In the genomic region with DNA sequence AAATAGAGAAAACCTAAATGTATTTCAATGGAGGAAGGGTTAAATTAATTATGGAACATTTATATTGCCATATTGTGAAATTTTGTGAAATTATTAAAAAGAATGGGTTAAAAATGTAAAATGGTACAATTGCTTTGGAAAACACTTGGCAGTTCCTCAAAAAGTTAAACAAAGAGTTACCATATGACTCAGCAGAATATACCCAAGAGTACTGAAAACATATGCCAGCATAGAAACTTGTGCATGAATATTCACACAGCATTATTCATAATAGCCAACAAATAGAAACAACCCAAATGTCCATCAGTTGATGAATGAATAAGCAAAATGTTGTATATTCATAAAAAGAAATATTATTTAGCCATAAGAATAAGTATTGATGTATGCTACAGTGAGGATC, we compare ENCODE assay signal across 2 cellular contexts.
TF ChIP-seq lines count a peak whose summit lies in the region.

No MANE protein-coding gene starts in this region.

TF ChIP-seq in GM23338, 12 proteins besides CTCF, POLR2A, EP300 and RAD21 (continues in another document):
- TF ChIP-seq, protein P1, sequence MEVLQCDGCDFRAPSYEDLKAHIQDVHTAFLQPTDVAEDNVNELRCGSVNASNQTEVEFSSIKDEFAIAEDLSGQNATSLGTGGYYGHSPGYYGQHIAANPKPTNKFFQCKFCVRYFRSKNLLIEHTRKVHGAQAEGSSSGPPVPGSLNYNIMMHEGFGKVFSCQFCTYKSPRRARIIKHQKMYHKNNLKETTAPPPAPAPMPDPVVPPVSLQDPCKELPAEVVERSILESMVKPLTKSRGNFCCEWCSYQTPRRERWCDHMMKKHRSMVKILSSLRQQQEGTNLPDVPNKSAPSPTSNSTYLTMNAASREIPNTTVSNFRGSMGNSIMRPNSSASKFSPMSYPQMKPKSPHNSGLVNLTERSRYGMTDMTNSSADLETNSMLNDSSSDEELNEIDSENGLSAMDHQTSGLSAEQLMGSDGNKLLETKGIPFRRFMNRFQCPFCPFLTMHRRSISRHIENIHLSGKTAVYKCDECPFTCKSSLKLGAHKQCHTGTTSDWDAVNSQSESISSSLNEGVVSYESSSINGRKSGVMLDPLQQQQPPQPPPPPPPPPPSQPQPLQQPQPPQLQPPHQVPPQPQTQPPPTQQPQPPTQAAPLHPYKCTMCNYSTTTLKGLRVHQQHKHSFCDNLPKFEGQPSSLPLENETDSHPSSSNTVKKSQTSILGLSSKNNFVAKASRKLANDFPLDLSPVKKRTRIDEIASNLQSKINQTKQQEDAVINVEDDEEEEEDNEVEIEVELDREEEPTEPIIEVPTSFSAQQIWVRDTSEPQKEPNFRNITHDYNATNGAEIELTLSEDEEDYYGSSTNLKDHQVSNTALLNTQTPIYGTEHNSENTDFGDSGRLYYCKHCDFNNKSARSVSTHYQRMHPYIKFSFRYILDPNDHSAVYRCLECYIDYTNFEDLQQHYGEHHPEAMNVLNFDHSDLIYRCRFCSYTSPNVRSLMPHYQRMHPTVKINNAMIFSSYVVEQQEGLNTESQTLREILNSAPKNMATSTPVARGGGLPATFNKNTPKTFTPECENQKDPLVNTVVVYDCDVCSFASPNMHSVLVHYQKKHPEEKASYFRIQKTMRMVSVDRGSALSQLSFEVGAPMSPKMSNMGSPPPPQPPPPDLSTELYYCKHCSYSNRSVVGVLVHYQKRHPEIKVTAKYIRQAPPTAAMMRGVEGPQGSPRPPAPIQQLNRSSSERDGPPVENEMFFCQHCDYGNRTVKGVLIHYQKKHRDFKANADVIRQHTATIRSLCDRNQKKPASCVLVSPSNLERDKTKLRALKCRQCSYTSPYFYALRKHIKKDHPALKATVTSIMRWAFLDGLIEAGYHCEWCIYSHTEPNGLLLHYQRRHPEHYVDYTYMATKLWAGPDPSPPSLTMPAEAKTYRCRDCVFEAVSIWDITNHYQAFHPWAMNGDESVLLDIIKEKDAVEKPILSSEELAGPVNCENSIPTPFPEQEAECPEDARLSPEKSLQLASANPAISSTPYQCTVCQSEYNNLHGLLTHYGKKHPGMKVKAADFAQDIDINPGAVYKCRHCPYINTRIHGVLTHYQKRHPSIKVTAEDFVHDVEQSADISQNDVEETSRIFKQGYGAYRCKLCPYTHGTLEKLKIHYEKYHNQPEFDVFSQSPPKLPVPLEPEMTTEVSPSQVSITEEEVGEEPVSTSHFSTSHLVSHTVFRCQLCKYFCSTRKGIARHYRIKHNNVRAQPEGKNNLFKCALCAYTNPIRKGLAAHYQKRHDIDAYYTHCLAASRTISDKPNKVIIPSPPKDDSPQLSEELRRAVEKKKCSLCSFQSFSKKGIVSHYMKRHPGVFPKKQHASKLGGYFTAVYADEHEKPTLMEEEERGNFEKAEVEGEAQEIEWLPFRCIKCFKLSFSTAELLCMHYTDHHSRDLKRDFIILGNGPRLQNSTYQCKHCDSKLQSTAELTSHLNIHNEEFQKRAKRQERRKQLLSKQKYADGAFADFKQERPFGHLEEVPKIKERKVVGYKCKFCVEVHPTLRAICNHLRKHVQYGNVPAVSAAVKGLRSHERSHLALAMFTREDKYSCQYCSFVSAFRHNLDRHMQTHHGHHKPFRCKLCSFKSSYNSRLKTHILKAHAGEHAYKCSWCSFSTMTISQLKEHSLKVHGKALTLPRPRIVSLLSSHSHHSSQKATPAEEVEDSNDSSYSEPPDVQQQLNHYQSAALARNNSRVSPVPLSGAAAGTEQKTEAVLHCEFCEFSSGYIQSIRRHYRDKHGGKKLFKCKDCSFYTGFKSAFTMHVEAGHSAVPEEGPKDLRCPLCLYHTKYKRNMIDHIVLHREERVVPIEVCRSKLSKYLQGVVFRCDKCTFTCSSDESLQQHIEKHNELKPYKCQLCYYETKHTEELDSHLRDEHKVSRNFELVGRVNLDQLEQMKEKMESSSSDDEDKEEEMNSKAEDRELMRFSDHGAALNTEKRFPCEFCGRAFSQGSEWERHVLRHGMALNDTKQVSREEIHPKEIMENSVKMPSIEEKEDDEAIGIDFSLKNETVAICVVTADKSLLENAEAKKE (CRISPR knock-in tag; IDR thresholded peaks at IDR 0.05) = no peak
- TF ChIP-seq EZH2 (IDR thresholded peaks at IDR 0.05; ENCODE audit: low read depth, unreplicated experiment) (no peak), ZNF114 (CRISPR knock-in tag; IDR thresholded peaks at IDR 0.05) (no peak), NANOG (IDR thresholded peaks at IDR 0.05; ENCODE audit: borderline replicate concordance) (no peak), EZH2phosphoT487 (IDR thresholded peaks at IDR 0.05; ENCODE audit: unreplicated experiment) (no peak), JUNB (IDR thresholded peaks at IDR 0.05; ENCODE audit: unreplicated experiment) (no peak), ZNF331 (CRISPR knock-in tag; IDR thresholded peaks at IDR 0.05; ENCODE audit: low read depth) (no peak), STAT1 (IDR thresholded peaks at IDR 0.05; ENCODE audit: unreplicated experiment) (no peak)
- TF ChIP-seq, protein P2, sequence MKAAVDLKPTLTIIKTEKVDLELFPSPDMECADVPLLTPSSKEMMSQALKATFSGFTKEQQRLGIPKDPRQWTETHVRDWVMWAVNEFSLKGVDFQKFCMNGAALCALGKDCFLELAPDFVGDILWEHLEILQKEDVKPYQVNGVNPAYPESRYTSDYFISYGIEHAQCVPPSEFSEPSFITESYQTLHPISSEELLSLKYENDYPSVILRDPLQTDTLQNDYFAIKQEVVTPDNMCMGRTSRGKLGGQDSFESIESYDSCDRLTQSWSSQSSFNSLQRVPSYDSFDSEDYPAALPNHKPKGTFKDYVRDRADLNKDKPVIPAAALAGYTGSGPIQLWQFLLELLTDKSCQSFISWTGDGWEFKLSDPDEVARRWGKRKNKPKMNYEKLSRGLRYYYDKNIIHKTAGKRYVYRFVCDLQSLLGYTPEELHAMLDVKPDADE (IDR thresholded peaks at IDR 0.05) = no peak
- TF ChIP-seq, protein P3, sequence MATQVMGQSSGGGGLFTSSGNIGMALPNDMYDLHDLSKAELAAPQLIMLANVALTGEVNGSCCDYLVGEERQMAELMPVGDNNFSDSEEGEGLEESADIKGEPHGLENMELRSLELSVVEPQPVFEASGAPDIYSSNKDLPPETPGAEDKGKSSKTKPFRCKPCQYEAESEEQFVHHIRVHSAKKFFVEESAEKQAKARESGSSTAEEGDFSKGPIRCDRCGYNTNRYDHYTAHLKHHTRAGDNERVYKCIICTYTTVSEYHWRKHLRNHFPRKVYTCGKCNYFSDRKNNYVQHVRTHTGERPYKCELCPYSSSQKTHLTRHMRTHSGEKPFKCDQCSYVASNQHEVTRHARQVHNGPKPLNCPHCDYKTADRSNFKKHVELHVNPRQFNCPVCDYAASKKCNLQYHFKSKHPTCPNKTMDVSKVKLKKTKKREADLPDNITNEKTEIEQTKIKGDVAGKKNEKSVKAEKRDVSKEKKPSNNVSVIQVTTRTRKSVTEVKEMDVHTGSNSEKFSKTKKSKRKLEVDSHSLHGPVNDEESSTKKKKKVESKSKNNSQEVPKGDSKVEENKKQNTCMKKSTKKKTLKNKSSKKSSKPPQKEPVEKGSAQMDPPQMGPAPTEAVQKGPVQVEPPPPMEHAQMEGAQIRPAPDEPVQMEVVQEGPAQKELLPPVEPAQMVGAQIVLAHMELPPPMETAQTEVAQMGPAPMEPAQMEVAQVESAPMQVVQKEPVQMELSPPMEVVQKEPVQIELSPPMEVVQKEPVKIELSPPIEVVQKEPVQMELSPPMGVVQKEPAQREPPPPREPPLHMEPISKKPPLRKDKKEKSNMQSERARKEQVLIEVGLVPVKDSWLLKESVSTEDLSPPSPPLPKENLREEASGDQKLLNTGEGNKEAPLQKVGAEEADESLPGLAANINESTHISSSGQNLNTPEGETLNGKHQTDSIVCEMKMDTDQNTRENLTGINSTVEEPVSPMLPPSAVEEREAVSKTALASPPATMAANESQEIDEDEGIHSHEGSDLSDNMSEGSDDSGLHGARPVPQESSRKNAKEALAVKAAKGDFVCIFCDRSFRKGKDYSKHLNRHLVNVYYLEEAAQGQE (IDR thresholded peaks at IDR 0.05; ENCODE audit: unreplicated experiment) = no peak

TF ChIP-seq in SK-N-SH, 30 proteins besides CTCF, POLR2A, EP300 and RAD21 (continued from another document):
- TF ChIP-seq FOXM1 (IDR thresholded peaks at IDR 0.05; ENCODE audit: low read depth) (no peak), MEF2A (IDR thresholded peaks at IDR 0.05; ENCODE audit: borderline replicate concordance, low read depth) (no peak), TAF1 (IDR thresholded peaks at IDR 0.05; ENCODE audit: borderline replicate concordance, low read depth, low read length) (no peak), TCF12 (IDR thresholded peaks at IDR 0.05) (no peak), RXRA (IDR thresholded peaks at IDR 0.05; ENCODE audit: borderline replicate concordance, low read depth) (no peak), EZH2phosphoT487 (IDR thresholded peaks at IDR 0.05; ENCODE audit: borderline replicate concordance, low read depth) (no peak), FOXJ3 (CRISPR knock-in tag; IDR thresholded peaks at IDR 0.05) (no peak), GATA2 (CRISPR knock-in tag; IDR thresholded peaks at IDR 0.05) (no peak), NFIC (IDR thresholded peaks at IDR 0.05; ENCODE audit: borderline replicate concordance) (no peak), SMC3 (IDR thresholded peaks at IDR 0.05; ENCODE audit: low read depth, low read length) (no peak), ELF1 (IDR thresholded peaks at IDR 0.05) (no peak)
- TF ChIP-seq, protein P3 (IDR thresholded peaks at IDR 0.05; ENCODE audit: low read depth, low read length) = no peak
- TF ChIP-seq, protein P4, sequence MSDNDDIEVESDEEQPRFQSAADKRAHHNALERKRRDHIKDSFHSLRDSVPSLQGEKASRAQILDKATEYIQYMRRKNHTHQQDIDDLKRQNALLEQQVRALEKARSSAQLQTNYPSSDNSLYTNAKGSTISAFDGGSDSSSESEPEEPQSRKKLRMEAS (IDR thresholded peaks at IDR 0.05; ENCODE audit: low read depth) = no peak
- TF ChIP-seq, protein P5, sequence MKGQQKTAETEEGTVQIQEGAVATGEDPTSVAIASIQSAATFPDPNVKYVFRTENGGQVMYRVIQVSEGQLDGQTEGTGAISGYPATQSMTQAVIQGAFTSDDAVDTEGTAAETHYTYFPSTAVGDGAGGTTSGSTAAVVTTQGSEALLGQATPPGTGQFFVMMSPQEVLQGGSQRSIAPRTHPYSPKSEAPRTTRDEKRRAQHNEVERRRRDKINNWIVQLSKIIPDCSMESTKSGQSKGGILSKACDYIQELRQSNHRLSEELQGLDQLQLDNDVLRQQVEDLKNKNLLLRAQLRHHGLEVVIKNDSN (IDR thresholded peaks at IDR 0.05; ENCODE audit: borderline replicate concordance, low read depth) = no peak
- TF ChIP-seq, protein P6, sequence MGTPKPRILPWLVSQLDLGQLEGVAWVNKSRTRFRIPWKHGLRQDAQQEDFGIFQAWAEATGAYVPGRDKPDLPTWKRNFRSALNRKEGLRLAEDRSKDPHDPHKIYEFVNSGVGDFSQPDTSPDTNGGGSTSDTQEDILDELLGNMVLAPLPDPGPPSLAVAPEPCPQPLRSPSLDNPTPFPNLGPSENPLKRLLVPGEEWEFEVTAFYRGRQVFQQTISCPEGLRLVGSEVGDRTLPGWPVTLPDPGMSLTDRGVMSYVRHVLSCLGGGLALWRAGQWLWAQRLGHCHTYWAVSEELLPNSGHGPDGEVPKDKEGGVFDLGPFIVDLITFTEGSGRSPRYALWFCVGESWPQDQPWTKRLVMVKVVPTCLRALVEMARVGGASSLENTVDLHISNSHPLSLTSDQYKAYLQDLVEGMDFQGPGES (IDR thresholded peaks at IDR 0.05; ENCODE audit: low read depth, low read length) = no peak
- TF ChIP-seq, protein P7, sequence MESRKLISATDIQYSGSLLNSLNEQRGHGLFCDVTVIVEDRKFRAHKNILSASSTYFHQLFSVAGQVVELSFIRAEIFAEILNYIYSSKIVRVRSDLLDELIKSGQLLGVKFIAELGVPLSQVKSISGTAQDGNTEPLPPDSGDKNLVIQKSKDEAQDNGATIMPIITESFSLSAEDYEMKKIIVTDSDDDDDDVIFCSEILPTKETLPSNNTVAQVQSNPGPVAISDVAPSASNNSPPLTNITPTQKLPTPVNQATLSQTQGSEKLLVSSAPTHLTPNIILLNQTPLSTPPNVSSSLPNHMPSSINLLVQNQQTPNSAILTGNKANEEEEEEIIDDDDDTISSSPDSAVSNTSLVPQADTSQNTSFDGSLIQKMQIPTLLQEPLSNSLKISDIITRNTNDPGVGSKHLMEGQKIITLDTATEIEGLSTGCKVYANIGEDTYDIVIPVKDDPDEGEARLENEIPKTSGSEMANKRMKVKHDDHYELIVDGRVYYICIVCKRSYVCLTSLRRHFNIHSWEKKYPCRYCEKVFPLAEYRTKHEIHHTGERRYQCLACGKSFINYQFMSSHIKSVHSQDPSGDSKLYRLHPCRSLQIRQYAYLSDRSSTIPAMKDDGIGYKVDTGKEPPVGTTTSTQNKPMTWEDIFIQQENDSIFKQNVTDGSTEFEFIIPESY (IDR thresholded peaks at IDR 0.05; ENCODE audit: borderline replicate concordance, low read depth) = no peak
- TF ChIP-seq, protein P8, sequence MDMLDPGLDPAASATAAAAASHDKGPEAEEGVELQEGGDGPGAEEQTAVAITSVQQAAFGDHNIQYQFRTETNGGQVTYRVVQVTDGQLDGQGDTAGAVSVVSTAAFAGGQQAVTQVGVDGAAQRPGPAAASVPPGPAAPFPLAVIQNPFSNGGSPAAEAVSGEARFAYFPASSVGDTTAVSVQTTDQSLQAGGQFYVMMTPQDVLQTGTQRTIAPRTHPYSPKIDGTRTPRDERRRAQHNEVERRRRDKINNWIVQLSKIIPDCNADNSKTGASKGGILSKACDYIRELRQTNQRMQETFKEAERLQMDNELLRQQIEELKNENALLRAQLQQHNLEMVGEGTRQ (IDR thresholded peaks at IDR 0.05; ENCODE audit: borderline replicate concordance, low read depth, low read length) = no peak
- TF ChIP-seq, protein P9, sequence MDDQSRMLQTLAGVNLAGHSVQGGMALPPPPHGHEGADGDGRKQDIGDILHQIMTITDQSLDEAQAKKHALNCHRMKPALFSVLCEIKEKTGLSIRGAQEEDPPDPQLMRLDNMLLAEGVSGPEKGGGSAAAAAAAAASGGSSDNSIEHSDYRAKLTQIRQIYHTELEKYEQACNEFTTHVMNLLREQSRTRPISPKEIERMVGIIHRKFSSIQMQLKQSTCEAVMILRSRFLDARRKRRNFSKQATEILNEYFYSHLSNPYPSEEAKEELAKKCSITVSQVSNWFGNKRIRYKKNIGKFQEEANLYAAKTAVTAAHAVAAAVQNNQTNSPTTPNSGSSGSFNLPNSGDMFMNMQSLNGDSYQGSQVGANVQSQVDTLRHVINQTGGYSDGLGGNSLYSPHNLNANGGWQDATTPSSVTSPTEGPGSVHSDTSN (IDR thresholded peaks at IDR 0.05) = no peak
